In the genomic region with DNA sequence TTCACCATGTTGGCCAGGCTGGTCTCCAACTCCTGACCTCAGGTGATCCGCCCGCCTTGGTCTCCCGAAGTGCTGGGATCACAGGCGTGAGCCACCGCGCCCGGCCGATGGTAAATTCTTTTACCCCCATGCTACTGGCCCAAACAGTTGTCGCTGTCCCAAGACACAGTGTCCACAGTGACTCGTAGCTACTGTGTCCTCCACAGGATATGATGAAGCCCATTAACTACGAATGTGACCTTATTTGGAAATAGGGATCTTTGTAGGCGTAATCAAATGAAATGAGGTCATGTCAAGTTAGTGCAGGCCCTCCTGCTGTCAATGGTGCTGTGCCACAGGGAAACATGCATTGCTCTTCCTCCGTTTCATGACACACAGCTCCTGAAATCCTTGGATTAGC, we compare ENCODE assay signal across 1 cellular context.
TF ChIP-seq lines count a peak whose summit lies in the region.

No MANE protein-coding gene starts in this region.

TF ChIP-seq in K562, 482 proteins besides CTCF, POLR2A, EP300 and RAD21:
- TF ChIP-seq ZNF57 (CRISPR knock-in tag; IDR thresholded peaks at IDR 0.05) (no peak), MCM5 (IDR thresholded peaks at IDR 0.05; ENCODE audit: low read depth) (no peak), HCFC1 (IDR thresholded peaks at IDR 0.05; ENCODE audit: low read depth, low read length) (no peak), SRF (CRISPR knock-in tag; IDR thresholded peaks at IDR 0.05) (peak in 1 of 2 experiments; percentile 49; a peak in 1 of 4 replicates), ETV5 (CRISPR knock-in tag; IDR thresholded peaks at IDR 0.05; ENCODE audit: low read depth) (no peak)
- TF ChIP-seq, protein P1, sequence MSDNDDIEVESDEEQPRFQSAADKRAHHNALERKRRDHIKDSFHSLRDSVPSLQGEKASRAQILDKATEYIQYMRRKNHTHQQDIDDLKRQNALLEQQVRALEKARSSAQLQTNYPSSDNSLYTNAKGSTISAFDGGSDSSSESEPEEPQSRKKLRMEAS (CRISPR knock-in tag; IDR thresholded peaks at IDR 0.05): no peak
- TF ChIP-seq, protein P2, sequence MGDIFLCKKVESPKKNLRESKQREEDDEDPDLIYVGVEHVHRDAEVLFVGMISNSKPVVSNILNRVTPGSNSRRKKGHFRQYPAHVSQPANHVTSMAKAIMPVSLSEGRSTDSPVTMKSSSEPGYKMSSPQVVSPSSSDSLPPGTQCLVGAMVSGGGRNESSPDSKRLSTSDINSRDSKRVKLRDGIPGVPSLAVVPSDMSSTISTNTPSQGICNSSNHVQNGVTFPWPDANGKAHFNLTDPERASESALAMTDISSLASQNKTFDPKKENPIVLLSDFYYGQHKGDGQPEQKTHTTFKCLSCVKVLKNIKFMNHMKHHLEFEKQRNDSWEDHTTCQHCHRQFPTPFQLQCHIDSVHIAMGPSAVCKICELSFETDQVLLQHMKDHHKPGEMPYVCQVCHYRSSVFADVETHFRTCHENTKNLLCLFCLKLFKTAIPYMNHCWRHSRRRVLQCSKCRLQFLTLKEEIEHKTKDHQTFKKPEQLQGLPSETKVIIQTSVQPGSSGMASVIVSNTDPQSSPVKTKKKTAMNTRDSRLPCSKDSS (IDR thresholded peaks at IDR 0.05; ENCODE audit: low read depth, partially characterized antibody): no peak
